ENCODE assay signal across 16 cellular contexts in the genomic region with DNA sequence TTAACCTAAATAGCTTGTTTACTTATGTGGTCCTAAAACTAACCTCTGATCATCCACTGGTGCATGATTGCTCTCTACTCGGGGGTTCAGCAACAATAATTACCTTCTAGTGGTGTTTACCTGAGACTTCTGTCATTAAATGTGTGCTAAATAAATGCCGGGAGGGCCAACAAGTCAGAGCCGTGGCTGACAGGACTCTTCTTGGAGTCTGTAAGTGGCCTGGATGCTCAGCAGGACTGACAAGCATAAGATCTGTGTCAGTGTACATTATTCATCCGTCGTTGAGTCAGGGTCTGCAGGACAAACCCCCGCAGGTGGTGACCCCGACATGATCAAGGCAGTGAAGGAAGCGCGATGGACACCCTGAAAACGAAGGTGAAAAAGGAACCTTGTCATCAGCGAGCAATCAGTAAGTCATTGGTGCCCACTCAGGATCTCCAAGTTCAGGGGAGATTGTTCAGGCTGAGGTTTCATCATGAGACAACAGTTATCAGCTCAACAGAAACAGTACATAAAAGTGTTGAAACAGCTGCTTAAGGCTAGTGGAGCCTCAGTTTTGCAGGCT.
DNase-seq lines count a peak whose midpoint lies in the region; ATAC-seq and TF ChIP-seq lines count a peak whose summit lies in the region.
"Had no signal": no experiment of that assay in that cellular context is flagged by ENCODE, and none has a peak within 500 bp of the region (broad histone marks: within the 10 kb centered on the region; RNA-seq: fewer than 3 reads in every experiment).

No MANE protein-coding gene starts in this region.

- H3K27ac ChIP-seq in SJSA1 (peak overlapping the region; percentile 28; the same call in 1 of the 2 replicates), coronary artery (no peak overlapping the region), PC-3 (ENCODE audit: low read length) (no peak overlapping the region)
- H3K27ac ChIP-seq: BLaER1 treated with 17β-estradiol and CSF1 and Interleukin-3, amounts not matched to agents 10 nM and 100 nM had no signal

- H3K9ac ChIP-seq in PC-3 (ENCODE audit: low read length) = no peak overlapping the region
- H3K9ac ChIP-seq: BLaER1 treated with 17β-estradiol and CSF1 and Interleukin-3, amounts not matched to agents 10 nM and 100 nM had no signal

- H4K20me1 ChIP-seq in PC-3 (ENCODE audit: low read length) = no peaks in the 10 kb centered on the region

- no peak overlapping the region for H2AFZ ChIP-seq in PC-3 (ENCODE audit: low read length)

- H3K4me2 ChIP-seq in PC-3 (ENCODE audit: low read length) = no peak overlapping the region
- H3K4me2 ChIP-seq: BLaER1 treated with 17β-estradiol and CSF1 and Interleukin-3, amounts not matched to agents 10 nM and 100 nM had no signal

- no peaks in the 10 kb centered on the region for H3F3A ChIP-seq in PC-3 (ENCODE audit: low read length, unreplicated experiment)

- H3K4me3 ChIP-seq in SJSA1 (no peak overlapping the region), coronary artery (no peak overlapping the region), PC-3 (ENCODE audit: low read length) (no peak overlapping the region)
- H3K4me3 ChIP-seq: BLaER1 treated with 17β-estradiol and CSF1 and Interleukin-3, amounts not matched to agents 10 nM and 100 nM had no signal

- no peak for TF ChIP-seq CTCF in coronary artery (IDR thresholded peaks at IDR 0.05)
- no peak for TF ChIP-seq CTCF in type B pancreatic cell (conservative IDR thresholded peaks at IDR 0.05)
- no peak for TF ChIP-seq CTCF in PC-3 (conservative IDR thresholded peaks at IDR 0.05; ENCODE audit: low read depth, low read length)

- no peaks in the 10 kb centered on the region for H3K4me1 Mint-ChIP-seq in type B pancreatic cell (ENCODE audit: unreplicated experiment)

- CTCF ChIA-PET in PC-3 (lab: Charles Lee) = no interaction called here

- H3K36me3 Mint-ChIP-seq in type B pancreatic cell = peaks cover 12% of the 10 kb centered on the region

- no TSS peak for BruUV-seq in PC-3 (replicated peaks; lab: Mats Ljungman, UMichigan)

- H3K9me2 ChIP-seq in PC-3 (replicated peaks; ENCODE audit: low read length) = no peaks in the 10 kb centered on the region

- H3K4me1 ChIP-seq in SJSA1 (replicated peaks) (peaks cover 32% of the 10 kb centered on the region), PC-3 (ENCODE audit: insufficient read depth, low read length) (no peaks in the 10 kb centered on the region)
- H3K4me1 ChIP-seq: BLaER1 treated with 17β-estradiol and CSF1 and Interleukin-3, amounts not matched to agents 10 nM and 100 nM had no signal

- intact Hi-C loops in PC-3 (cut with micrococcal nuclease) = no loop called here

- H3K9me3 ChIP-seq in SJSA1 (replicated peaks) (peaks cover 5% of the 10 kb centered on the region; the same call in 1 of the 2 replicates), PC-3 (ENCODE audit: low read length) (no peaks in the 10 kb centered on the region)

- H3K27me3 Mint-ChIP-seq in type B pancreatic cell = no peaks in the 10 kb centered on the region

- no peak overlapping the region for H3K27ac Mint-ChIP-seq in type B pancreatic cell

- no peak for ATAC-seq in PC-3
- ATAC-seq: Panc1 had no signal

- POLR2A ChIA-PET in PC-3 (lab: Charles Lee; ENCODE audit: unreplicated experiment) = no interaction called here

- DNase-seq in SJSA1 (ENCODE audit: low read depth in 1 of 2, low spot score in 2 of 2) (peak in 1 of 2 experiments; percentile 24), coronary artery (ENCODE audit: low spot score) (peak; percentile 40), mucosa of gallbladder (ENCODE audit: low spot score) (peak; percentile 7), type B pancreatic cell (ENCODE audit: extremely low spot score, unreplicated experiment) (peak; percentile 27), NCI-H1436 (lab: John Stamatoyannopoulos, UW) (no peak), PC-3 (no peak), HT-29 (ENCODE audit: low spot score) (no peak)
- no peak for DNase-seq in stimulated activated CD4-positive, alpha-beta T cell treated with anti-CD3 and anti-CD28 coated beads, Interleukin-12 subunit alpha, Interleukin-12 subunit beta, amount 100 ng/mL, for 4 hours
- DNase-seq: H7, Karpas-422, NCI-H2029 treated with DMSO at 0.1 percent for 48 hours, NCI-H510A, NCI-H82, Right ventricle myocardium superior had no signal

- H3K9me3 Mint-ChIP-seq in type B pancreatic cell = peaks cover 23% of the 10 kb centered on the region

- H3K4me3 Mint-ChIP-seq in type B pancreatic cell = no peak overlapping the region

- no peaks in the 10 kb centered on the region for H3K79me2 ChIP-seq in PC-3 (ENCODE audit: low read length)

- H3K27me3 ChIP-seq in SJSA1 (replicated peaks) (no peaks in the 10 kb centered on the region), PC-3 (ENCODE audit: low read length) (no peaks in the 10 kb centered on the region)
- H3K27me3 ChIP-seq: BLaER1 treated with 17β-estradiol and CSF1 and Interleukin-3, amounts not matched to agents 10 nM and 100 nM had no signal

- H3K36me3 ChIP-seq in SJSA1 (no peaks in the 10 kb centered on the region), PC-3 (ENCODE audit: low read depth, low read length) (no peaks in the 10 kb centered on the region)

Comparison
In these comparisons a context has a peak if more than half of its experiments do, and no peak if none do; other contexts are left out.
1. DNase-seq: peak in coronary artery (single experiment), mucosa of gallbladder (single experiment) and type B pancreatic cell (single experiment); none in NCI-H1436 (single experiment), PC-3 (single experiment), stimulated activated CD4-positive, alpha-beta T cell treated with anti-CD3 and anti-CD28 coated beads, Interleukin-12 subunit alpha, Interleukin-12 subunit beta, amount 100 ng/mL, for 4 hours (single experiment) and HT-29 (single experiment).